ENCODE assay signal across 20 cellular contexts in the genomic region with DNA sequence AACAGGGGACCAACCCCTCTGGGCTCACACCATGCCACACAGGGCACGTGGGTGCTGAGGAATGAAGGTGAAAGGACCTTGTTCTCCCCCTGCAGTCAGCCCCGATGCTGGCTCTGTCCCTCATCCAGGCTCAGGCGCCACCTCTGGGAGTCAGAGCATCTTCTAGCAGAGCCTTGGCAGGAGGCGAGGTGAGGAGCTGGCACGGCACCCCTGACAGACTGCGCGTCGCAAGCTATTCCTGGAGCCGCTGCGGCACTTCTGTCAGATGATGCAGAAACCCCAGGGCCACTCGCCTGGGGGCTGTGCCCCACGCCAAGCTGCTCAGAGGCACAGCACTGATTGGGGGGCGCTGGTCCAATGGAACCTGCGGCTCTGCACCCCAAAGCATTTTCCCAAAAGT.
DNase-seq lines count a peak whose midpoint lies in the region; ATAC-seq and TF ChIP-seq lines count a peak whose summit lies in the region.
"Had no signal": no experiment of that assay in that cellular context is flagged by ENCODE, and none has a peak within 500 bp of the region (broad histone marks: within the 10 kb centered on the region; RNA-seq: fewer than 3 reads in every experiment).

No MANE protein-coding gene starts in this region.

- ATAC-seq in GM21717 (IDR thresholded peaks at IDR 0.05; ENCODE audit: unreplicated experiment) (no peak), HG02610 (IDR thresholded peaks at IDR 0.05; ENCODE audit: unreplicated experiment) (no peak), GM21723 (IDR thresholded peaks at IDR 0.05; ENCODE audit: unreplicated experiment) (no peak)
- ATAC-seq: PC-3, T-cell had no signal

- peaks cover 74% of the 10 kb centered on the region for H3K79me2 ChIP-seq in OCI-LY3 (ENCODE audit: low read length)

- no peak overlapping the region for H2AFZ ChIP-seq in OCI-LY3 (ENCODE audit: low read depth, low read length)

- H3K4me1 ChIP-seq in BLaER1 treated with 17β-estradiol and CSF1 and Interleukin-3, amounts not matched to agents 10 nM and 100 nM = peaks cover 55 to 65% (median 60%) of the 10 kb centered on the region in 10 experiments
- H3K4me1 ChIP-seq in OCI-LY3 (ENCODE audit: low read length) = peaks cover 76% of the 10 kb centered on the region
- H3K4me1 ChIP-seq in vagina = peaks cover 16% of the 10 kb centered on the region
- H3K4me1 ChIP-seq: BE2C had no signal

- H3K9me3 ChIP-seq in BLaER1 treated with 17β-estradiol and CSF1 and Interleukin-3, amounts not matched to agents 10 nM and 100 nM (replicated peaks in 1 of 11) = no peaks in the 10 kb centered on the region
- H3K9me3 ChIP-seq in OCI-LY3 (ENCODE audit: insufficient read depth, low read length) (no peaks in the 10 kb centered on the region), vagina (no peaks in the 10 kb centered on the region)
- H3K9me3 ChIP-seq: BE2C had no signal

- no peaks in the 10 kb centered on the region for H4K20me1 ChIP-seq in BLaER1 treated with 17β-estradiol and CSF1 and Interleukin-3, amounts not matched to agents 10 nM and 100 nM
- H4K20me1 ChIP-seq in OCI-LY3 (ENCODE audit: insufficient read depth, low read length) = no peaks in the 10 kb centered on the region

- H3K4me3 ChIP-seq in BLaER1 treated with 17β-estradiol and CSF1 and Interleukin-3, amounts not matched to agents 10 nM and 100 nM = no peak overlapping the region
- H3K4me3 ChIP-seq in OCI-LY3 (ENCODE audit: low read length) = no peak overlapping the region
- H3K4me3 ChIP-seq in vagina = no peak overlapping the region
- H3K4me3 ChIP-seq: cardiac muscle cell had no signal

- H3K4me2 ChIP-seq in BLaER1 treated with 17β-estradiol and CSF1 and Interleukin-3, amounts not matched to agents 10 nM and 100 nM = peak overlapping the region; percentile 77 to 98 (median 87); a peak in 21 of 22 replicates
- H3K4me2 ChIP-seq in OCI-LY3 (ENCODE audit: low read length) = no peak overlapping the region

- TF ChIP-seq CTCF in OCI-LY3 (IDR thresholded peaks at IDR 0.05; ENCODE audit: low read depth, low read length) (no peak), vagina (IDR thresholded peaks at IDR 0.05) (no peak)

- no peaks in the 10 kb centered on the region for H3K36me3 ChIP-seq in BLaER1 treated with 17β-estradiol and CSF1 and Interleukin-3, amounts not matched to agents 10 nM and 100 nM
- H3K36me3 ChIP-seq in OCI-LY3 (replicated peaks; ENCODE audit: low read depth, low read length) (peaks cover 32% of the 10 kb centered on the region), vagina (no peaks in the 10 kb centered on the region)
- H3K36me3 ChIP-seq: BE2C, cardiac muscle cell had no signal

- H3K9ac ChIP-seq in BLaER1 treated with 17β-estradiol and CSF1 and Interleukin-3, amounts not matched to agents 10 nM and 100 nM = no peak overlapping the region
- no peak overlapping the region for H3K9ac ChIP-seq in OCI-LY3 (ENCODE audit: low read length)

- DNase-seq in head of caudate nucleus (peak in 37 of 42 donors; percentile 24 to 86 (median 63)), occipital lobe (lab: John Stamatoyannopoulos, UW) (peak; percentile 64), vagina (ENCODE audit: extremely low spot score in 2 of 2) (no peak)
- DNase-seq: activated CD4-positive, alpha-beta T cell treated with anti-CD3 and anti-CD28 coated beads for 1 hour; activated T-cell treated with anti-CD3 and anti-CD28 coated beads, Interleukin-2, amount 50 U/mL, for 1 hour; BE2C; COR-L47; foreskin melanocyte; H9; NCI-H1417; PC-3; stimulated activated CD4-positive, alpha-beta T cell treated with anti-CD3 and anti-CD28 coated beads, Interleukin-15, amount 100 ng/mL, for 24 hours; stimulated activated CD8-positive, alpha-beta memory T cell treated with anti-CD3 and anti-CD28 coated beads, Interleukin-4, amount 100 ng/mL, for 48 hours; T-cell had no signal

- intact Hi-C loops in head of caudate nucleus (cut with DNase I) = no loop called here
- intact Hi-C loops in vagina (cut with DNase I) = no loop called here

- no peak overlapping the region for H3K27ac ChIP-seq in BLaER1 treated with 17β-estradiol and CSF1 and Interleukin-3, amounts not matched to agents 10 nM and 100 nM
- H3K27ac ChIP-seq in OCI-LY3 (ENCODE audit: low read length) (peak overlapping the region; percentile 19; the same call in 1 of the 2 replicates), vagina (no peak overlapping the region)
- H3K27ac ChIP-seq: cardiac muscle cell had no signal

- H3K27me3 ChIP-seq in BLaER1 treated with 17β-estradiol and CSF1 and Interleukin-3, amounts not matched to agents 10 nM and 100 nM = peaks cover 0 to 34% (median 0%) of the 10 kb centered on the region in 11 experiments; a peak in 7 of 22 replicates
- H3K27me3 ChIP-seq in OCI-LY3 (ENCODE audit: low read depth, low read length) = no peaks in the 10 kb centered on the region
- no peaks in the 10 kb centered on the region for H3K27me3 ChIP-seq in vagina
- H3K27me3 ChIP-seq: BE2C, cardiac muscle cell had no signal

- no peak for TF ChIP-seq POLR2A in vagina (IDR thresholded peaks at IDR 0.05)

Comparison
In these comparisons a context has a peak if more than half of its experiments do, and no peak if none do; other contexts are left out.
1. DNase-seq: peak in head of caudate nucleus (37 of 42) and occipital lobe (single experiment); none in vagina (0 of 2).